ENCODE assay signal across 11 cellular contexts in genomic region chr14:100342195-100342594, GRCh38. TPM values are rescaled to one million over a fixed set of nuclear protein-coding genes. Genes with fewer than 3 reads are reported as not detected.
DNase-seq lines count a peak whose midpoint lies in the region; ATAC-seq and TF ChIP-seq lines count a peak whose summit lies in the region.
"Had no signal": no experiment of that assay in that cellular context is flagged by ENCODE, and none has a peak within 500 bp of the region (broad histone marks: within the 10 kb centered on the region; RNA-seq: fewer than 3 reads in every experiment).

No MANE protein-coding gene starts in this region.

- peak overlapping the region; percentile 48 for H3K27ac Mint-ChIP-seq in activated CD8-positive, alpha-beta T cell treated with anti-CD3 and anti-CD28 coated beads, Interleukin-2, amount 10 ng/mL, durations not matched to agents 7 days and 5 days
- H3K27ac Mint-ChIP-seq: WTC11 had no signal

- no peaks in the 10 kb centered on the region for H3K27me3 ChIP-seq in gastroesophageal sphincter
- no peaks in the 10 kb centered on the region for H3K27me3 ChIP-seq in skeletal muscle tissue (ENCODE audit: control insufficient read depth in 3 of 3, insufficient read depth in 3 of 3, low read length in 3 of 3)

- H3K9me3 ChIP-seq in gastroesophageal sphincter (no peaks in the 10 kb centered on the region), skeletal muscle tissue (ENCODE audit: control insufficient read depth in 3 of 3, low read length in 3 of 3) (no peaks in the 10 kb centered on the region)

- H3K4me1 ChIP-seq in gastroesophageal sphincter (peaks cover 0 to 34% (median 9%) of the 10 kb centered on the region in 3 donors), skeletal muscle tissue (ENCODE audit: control insufficient read depth in 3 of 3, insufficient read depth in 3 of 3, low read length in 3 of 3) (peaks cover 7 to 20% (median 16%) of the 10 kb centered on the region in 3 donors)

- POLR2A ChIA-PET in activated CD8-positive, alpha-beta T cell treated with anti-CD3 and anti-CD28 coated beads, Interleukin-2, amount 10 ng/mL, durations not matched to agents 7 days and 5 days (lab: Charles Lee): interaction anchor here (0.7 kb wide), 1 partner anchor 30 kb away, joined by 3 read pairs; no protein-coding TSS in a partner anchor

- H3K36me3 Mint-ChIP-seq in activated CD8-positive, alpha-beta T cell treated with anti-CD3 and anti-CD28 coated beads, Interleukin-2, amount 10 ng/mL, durations not matched to agents 7 days and 5 days (ENCODE audit: low read depth): peaks cover 65% of the 10 kb centered on the region

- ATAC-seq in activated CD8-positive, alpha-beta T cell treated with anti-CD3 and anti-CD28 coated beads, Interleukin-2, amount 10 ng/mL, durations not matched to agents 7 days and 5 days: no peak
- ATAC-seq in gastroesophageal sphincter: no peak
- no peak for ATAC-seq in HG02970 (IDR thresholded peaks at IDR 0.05; ENCODE audit: low FRiP score, unreplicated experiment)
- ATAC-seq: WTC11 had no signal

- H3K27ac ChIP-seq in gastroesophageal sphincter (peak overlapping the region in 3 of 4 donors; percentile 37 to 71 (median 63)), skeletal muscle tissue (ENCODE audit: low read depth, low read length) (peak overlapping the region; percentile 73)

- TF ChIP-seq POLR2A in GM19099 (IDR thresholded peaks at IDR 0.05; ENCODE audit: extremely low read depth, insufficient read length, low read depth) (peak; percentile 22), gastroesophageal sphincter (IDR thresholded peaks at IDR 0.05) (no peak)

- no peak for DNase-seq in activated CD8-positive, alpha-beta T cell treated with anti-CD3 and anti-CD28 coated beads, Interleukin-2, amount 10 ng/mL, durations not matched to agents 7 days and 5 days
- DNase-seq in NOMO-1 (lab: John Stamatoyannopoulos, UW; ENCODE audit: unreplicated experiment in 2 of 2): no peak
- DNase-seq in NCI-H2029 treated with DMSO at 0.1 percent for 48 hours (lab: John Stamatoyannopoulos, UW): no peak
- no peak for DNase-seq in SIG-M5 (lab: John Stamatoyannopoulos, UW)
- DNase-seq: NCI-H524 treated with DMSO at 0.1 percent for 48 hours, SHP77 had no signal

- no peaks in the 10 kb centered on the region for H3K27me3 Mint-ChIP-seq in activated CD8-positive, alpha-beta T cell treated with anti-CD3 and anti-CD28 coated beads, Interleukin-2, amount 10 ng/mL, durations not matched to agents 7 days and 5 days (ENCODE audit: low read depth)

- no peak overlapping the region for H3K4me3 Mint-ChIP-seq in activated CD8-positive, alpha-beta T cell treated with anti-CD3 and anti-CD28 coated beads, Interleukin-2, amount 10 ng/mL, durations not matched to agents 7 days and 5 days
- H3K4me3 Mint-ChIP-seq: WTC11 had no signal

- WGBS in gastroesophageal sphincter (ENCODE audit: low coverage in 1 of 2), 2 donors: 87 to 89% methylated on average over 6 to 8 of the region's 11 CpGs

- H3K4me3 ChIP-seq in gastroesophageal sphincter: no peak overlapping the region
- H3K4me3 ChIP-seq in skeletal muscle tissue (ENCODE audit: low read length in 3 of 3): no peak overlapping the region

- no peaks in the 10 kb centered on the region for H3K9me3 Mint-ChIP-seq in activated CD8-positive, alpha-beta T cell treated with anti-CD3 and anti-CD28 coated beads, Interleukin-2, amount 10 ng/mL, durations not matched to agents 7 days and 5 days (ENCODE audit: insufficient read depth)
- H3K9me3 Mint-ChIP-seq: WTC11 had no signal

- peaks cover 14% of the 10 kb centered on the region for H3K4me1 Mint-ChIP-seq in activated CD8-positive, alpha-beta T cell treated with anti-CD3 and anti-CD28 coated beads, Interleukin-2, amount 10 ng/mL, durations not matched to agents 7 days and 5 days (ENCODE audit: low read depth)
- H3K4me1 Mint-ChIP-seq: WTC11 had no signal

- no peak overlapping the region for H3K9ac ChIP-seq in skeletal muscle tissue (ENCODE audit: low read depth in 1 of 3, low read length in 3 of 3)

- TF ChIP-seq EP300 in gastroesophageal sphincter (IDR thresholded peaks at IDR 0.05): no peak

- CTCF ChIA-PET in activated CD8-positive, alpha-beta T cell treated with anti-CD3 and anti-CD28 coated beads, Interleukin-2, amount 10 ng/mL, durations not matched to agents 7 days and 5 days (lab: Charles Lee): no interaction called here

- TF ChIP-seq CTCF in gastroesophageal sphincter (IDR thresholded peaks at IDR 0.05): no peak

- H3K36me3 ChIP-seq in gastroesophageal sphincter: peaks cover 0 to 58% of the 10 kb centered on the region in 2 donors
- H3K36me3 ChIP-seq in skeletal muscle tissue (ENCODE audit: control insufficient read depth in 3 of 3, insufficient read depth in 3 of 3, low read length in 3 of 3): peaks cover 17 to 31% (median 25%) of the 10 kb centered on the region in 3 donors

RNA-seq across cellular contexts. Expression of gene SLC25A47, which starts 19.1 kb away (rescaled TPM):
- not detected for total RNA-seq in activated CD8-positive, alpha-beta T cell treated with anti-CD3 and anti-CD28 coated beads, Interleukin-2, amount 10 ng/mL, durations not matched to agents 7 days and 5 days
- total RNA-seq in gastroesophageal sphincter (under 1 TPM in 1 of 4 donors, not detected in 3; 0.31 TPM), skeletal muscle tissue (0.52 TPM)
- total RNA-seq: WTC11 had no signal

RNA-seq across cellular contexts. Expression of gene WDR25, which starts 34.1 kb away (rescaled TPM):
- total RNA-seq in activated CD8-positive, alpha-beta T cell treated with anti-CD3 and anti-CD28 coated beads, Interleukin-2, amount 10 ng/mL, durations not matched to agents 7 days and 5 days: 1 to 10 TPM; 7.2 to 7.9 TPM
- 10 to 100 TPM in 1 of 4 donors, 1 to 10 TPM in 3; 7.3 to 12.9 (median 8.0) TPM for total RNA-seq in gastroesophageal sphincter
- 8.9 TPM for total RNA-seq in skeletal muscle tissue

RNA-seq across cellular contexts. Expression of gene SLC25A29, which starts 36.0 kb away (rescaled TPM):
- total RNA-seq in activated CD8-positive, alpha-beta T cell treated with anti-CD3 and anti-CD28 coated beads, Interleukin-2, amount 10 ng/mL, durations not matched to agents 7 days and 5 days: 10 to 100 TPM; 29.7 to 29.9 TPM
- total RNA-seq in gastroesophageal sphincter (10 to 100 TPM; 36.4 to 65.4 (median 52.9) TPM), skeletal muscle tissue (30.8 TPM)
